Comparison of ENCODE assay signal across 24 cellular contexts in genomic region chr6:86963352-86963751, GRCh38. TPM values are rescaled to one million over a fixed set of nuclear protein-coding genes. Genes with fewer than 3 reads are reported as not detected.
"Had no signal": no experiment of that assay in that cellular context is flagged by ENCODE, and none has a peak within 500 bp of the region (broad histone marks: within the 10 kb centered on the region; RNA-seq: fewer than 3 reads in every experiment).

No MANE protein-coding gene starts in this region.

- H3K36me3 Mint-ChIP-seq: activated CD4-positive, alpha-beta memory T cell treated with anti-CD3 and anti-CD28 coated beads for 36 hours; activated naive CD8-positive, alpha-beta T cell had no signal

- H3K4me1 Mint-ChIP-seq: activated CD4-positive, alpha-beta T cell treated with anti-CD3 and anti-CD28 coated beads, Interleukin-2, amount 10 ng/mL, durations not matched to agents 7 days and 5 days had no signal

- H3K4me3 ChIP-seq: Peyer's patch had no signal

- H3K9me3 Mint-ChIP-seq: activated CD4-positive, alpha-beta memory T cell treated with anti-CD3 and anti-CD28 coated beads for 36 hours; activated CD4-positive, alpha-beta T cell treated with anti-CD3 and anti-CD28 coated beads, Interleukin-2, amount 10 ng/mL, durations not matched to agents 7 days and 5 days; activated naive CD4-positive, alpha-beta T cell treated with anti-CD3 and anti-CD28 coated beads for 36 hours; activated T-cell treated with anti-CD3 and anti-CD28 coated beads, Interleukin-2, amount 50 U/mL, for 4 hours had no signal

- H3K27ac ChIP-seq: Peyer's patch, VCaP had no signal

- H3K9me3 ChIP-seq: Peyer's patch had no signal

- H3K4me1 ChIP-seq: Peyer's patch had no signal

- ATAC-seq: activated T-cell treated with anti-CD3 and anti-CD28 coated beads, Interleukin-2, amount 50 U/mL, for 4 hours had no signal

- H3K4me3 Mint-ChIP-seq: activated CD4-positive, alpha-beta memory T cell treated with anti-CD3 and anti-CD28 coated beads for 36 hours; activated CD4-positive, alpha-beta T cell treated with anti-CD3 and anti-CD28 coated beads, Interleukin-2, amount 10 ng/mL, durations not matched to agents 7 days and 5 days; activated naive CD4-positive, alpha-beta T cell treated with anti-CD3 and anti-CD28 coated beads for 36 hours; activated naive CD8-positive, alpha-beta T cell; activated T-cell treated with anti-CD3 and anti-CD28 coated beads, Interleukin-2, amount 50 U/mL, for 4 hours had no signal

- H3K27ac Mint-ChIP-seq: activated CD4-positive, alpha-beta memory T cell treated with anti-CD3 and anti-CD28 coated beads for 36 hours; activated CD4-positive, alpha-beta T cell treated with anti-CD3 and anti-CD28 coated beads, Interleukin-2, amount 10 ng/mL, durations not matched to agents 7 days and 5 days; activated naive CD4-positive, alpha-beta T cell treated with anti-CD3 and anti-CD28 coated beads for 36 hours; activated naive CD8-positive, alpha-beta T cell had no signal

- H3K27me3 ChIP-seq: Peyer's patch had no signal

- DNase-seq: activated CD4-positive, alpha-beta memory T cell treated with anti-CD3 and anti-CD28 coated beads for 36 hours; activated CD4-positive, alpha-beta T cell treated with anti-CD3 and anti-CD28 coated beads, Interleukin-2, amount 10 ng/mL, durations not matched to agents 7 days and 5 days; activated CD4-positive, CD25-positive, alpha-beta regulatory T cell; activated CD8-positive, alpha-beta memory T cell treated with anti-CD3 and anti-CD28 coated beads for 24 hours; activated gamma-delta T cell; activated naive CD4-positive, alpha-beta T cell treated with anti-CD3 and anti-CD28 coated beads for 36 hours; activated T-cell treated with anti-CD3 and anti-CD28 coated beads, Interleukin-2, amount 50 U/mL, for 4 hours; central memory CD4-positive, alpha-beta T cell; Kasumi-1; KBM-7; NCI-H1092; NCI-H1417; NCI-H2029; NCI-H2107; NCI-H510A treated with DMSO at 0.1 percent for 48 hours; NCI-H69; NK-92 treated with Interleukin-12 subunit alpha and Interleukin-12 subunit beta, amount 100 ng/mL, for 24 hours; OCI-M1; Peyer's patch; SIG-M5; T-helper 2 cell; T1000 had no signal

- H3K36me3 ChIP-seq: Peyer's patch had no signal

RNA-seq across cellular contexts. Expression of gene HTR1E, which starts 26.0 kb away (rescaled TPM):
- total RNA-seq: activated CD4-positive, alpha-beta memory T cell treated with anti-CD3 and anti-CD28 coated beads for 36 hours; activated CD4-positive, alpha-beta T cell treated with anti-CD3 and anti-CD28 coated beads, Interleukin-2, amount 10 ng/mL, durations not matched to agents 7 days and 5 days; activated naive CD4-positive, alpha-beta T cell treated with anti-CD3 and anti-CD28 coated beads for 36 hours; activated T-cell treated with anti-CD3 and anti-CD28 coated beads, Interleukin-2, amount 50 U/mL, for 4 hours; Peyer's patch had no signal
